1 cellular context compared by ENCODE assay signal in genomic region chr12:120680165-120680738, GRCh38.
TF ChIP-seq lines count a peak whose summit lies in the region.

No MANE protein-coding gene starts in this region.

TF ChIP-seq in endothelial cell of umbilical vein, 7 proteins besides CTCF, POLR2A, EP300 and RAD21:
- no peak for TF ChIP-seq EZH2 (IDR thresholded peaks at IDR 0.05; ENCODE audit: borderline replicate concordance, low read depth, low read length, severe bottlenecking)
- TF ChIP-seq POLR2AphosphoS5 (IDR thresholded peaks at IDR 0.05; ENCODE audit: insufficient read depth, low read depth, low read length): no peak
- no peak for TF ChIP-seq JUN (IDR thresholded peaks at IDR 0.05; ENCODE audit: borderline replicate concordance, insufficient read depth, insufficient read length, low read depth)
- no peak for TF ChIP-seq FOS (IDR thresholded peaks at IDR 0.05; ENCODE audit: borderline replicate concordance, insufficient read depth, low read length)
- no peak for TF ChIP-seq MYC (IDR thresholded peaks at IDR 0.05; ENCODE audit: low read depth, low read length)
- TF ChIP-seq MAX (IDR thresholded peaks at IDR 0.05; ENCODE audit: insufficient read depth, insufficient read length): no peak
- no peak for TF ChIP-seq GATA2 (IDR thresholded peaks at IDR 0.05; ENCODE audit: insufficient read depth, insufficient read length, low read depth, low read length)
